8 cellular contexts compared by ENCODE assay signal in the genomic region with DNA sequence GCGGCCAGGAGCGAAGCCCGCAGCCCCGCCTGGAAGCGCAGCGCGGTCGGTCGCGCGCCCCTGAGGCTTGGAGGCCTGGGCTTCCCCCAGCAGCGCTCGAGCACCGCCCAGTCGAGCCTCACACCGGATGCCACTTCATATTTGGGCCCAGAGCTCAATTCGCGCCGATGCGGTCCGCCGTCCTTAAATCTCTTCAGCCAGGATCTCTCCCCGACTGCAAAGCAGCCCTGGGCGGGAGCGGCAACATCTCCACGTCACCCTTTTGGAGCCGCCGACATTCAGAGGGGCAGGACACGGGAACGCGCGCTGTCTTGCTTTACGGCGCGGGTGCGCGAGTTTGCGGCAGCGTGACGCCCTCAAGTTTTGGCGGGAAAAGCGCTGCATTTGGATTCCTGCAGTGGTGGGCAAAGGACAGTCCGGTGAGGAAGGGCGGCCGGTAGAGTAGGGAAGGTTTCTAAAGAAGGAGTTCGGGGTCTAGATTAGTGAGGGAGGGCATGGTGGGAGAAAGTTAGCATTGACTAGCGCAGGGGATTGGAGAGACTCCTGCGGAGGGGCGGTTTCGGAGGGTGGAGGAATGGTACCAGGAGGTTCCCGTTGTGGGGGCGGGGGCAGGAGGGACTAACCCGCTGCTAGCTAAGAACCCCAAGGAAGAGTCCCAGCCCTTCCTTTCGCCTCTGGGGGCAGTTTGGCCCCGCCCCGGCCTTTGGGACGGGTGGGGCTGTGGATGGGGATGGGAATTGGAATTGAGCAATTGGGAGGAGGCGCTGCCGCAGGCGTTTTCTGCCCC. TPM values are rescaled to one million over a fixed set of nuclear protein-coding genes. Genes with fewer than 3 reads are reported as not detected.
A peak's percentile ranks its signal among the peaks of the same experiment; 100 is the strongest.
DNase-seq lines count a peak whose midpoint lies in the region; TF ChIP-seq lines count a peak whose summit lies in the region.

No MANE protein-coding gene starts in this region.

- no peak overlapping the region for H4K8ac ChIP-seq in H9 (replicated peaks; ENCODE audit: insufficient read length, low read depth, low read length)
- H4K8ac ChIP-seq in neuronal stem cell (ENCODE audit: low read depth, low read length), result no peak overlapping the region

- H3K14ac ChIP-seq in H9 (ENCODE audit: insufficient read depth, low read length), result peak overlapping the region; percentile 96
- H3K14ac ChIP-seq in neuronal stem cell (ENCODE audit: low read length), result no peak overlapping the region

- peaks cover 3% of the 10 kb centered on the region; the same call in 1 of the 2 replicates for H3K79me2 ChIP-seq in H9 (ENCODE audit: insufficient read depth, low read length)

- peak overlapping the region; percentile 99 to 100 (median 100) for H3K27ac Mint-ChIP-seq in H9

- peak overlapping the region; percentile 70 to 80 for H3K4me3 ChIP-seq in neuronal stem cell (ENCODE audit: low read length in 2 of 2)
- peak overlapping the region; percentile 82 to 96 (median 90) for H3K4me3 ChIP-seq in subcutaneous abdominal adipose tissue (ENCODE audit: low read depth in 1 of 5, low read length in 5 of 5)

- H3K4me1 ChIP-seq in H9 (ENCODE audit: insufficient read depth, low read length) (no peaks in the 10 kb centered on the region), neuronal stem cell (ENCODE audit: control insufficient read depth in 2 of 2, insufficient read depth in 1 of 2, low read depth in 1 of 2, low read length in 2 of 2) (peaks cover 0 to 6% of the 10 kb centered on the region in 2 donors), subcutaneous abdominal adipose tissue (ENCODE audit: control insufficient read depth in 5 of 5, insufficient read depth in 5 of 5, low read length in 5 of 5) (peaks cover 1 to 30% (median 23%) of the 10 kb centered on the region in 5 donors)

- H4K91ac ChIP-seq in H9 (ENCODE audit: insufficient read length, low read depth, low read length) (no peak overlapping the region), neuronal stem cell (ENCODE audit: low read depth, low read length, poor library complexity) (peak overlapping the region; percentile 87)

- TF ChIP-seq CTCF in H9 (conservative IDR thresholded peaks at IDR 0.05), result no peak

- no CpG with 5 or more reads among the region's 60 CpGs for WGBS in H9 (ENCODE audit: extremely low coverage, insufficient read length, low lambda C conversion rate)
- WGBS in neuronal stem cell (ENCODE audit: extremely low coverage in 2 of 2, insufficient read length in 2 of 2, insufficient replicate concordance in 1 of 2), 2 donors, result no CpG with 5 or more reads among the region's 60 CpGs

- peak overlapping the region; percentile 82 for H2BK5ac ChIP-seq in H9 (ENCODE audit: insufficient read length, low read length)
- peak overlapping the region; percentile 96 for H2BK5ac ChIP-seq in neuronal stem cell (ENCODE audit: low read length)

- H3K27ac ChIP-seq in H9 (ENCODE audit: insufficient read length, low read depth, low read length) (peak overlapping the region; percentile 91), neuronal stem cell (replicated peaks; ENCODE audit: low read length) (peak overlapping the region; percentile 91), subcutaneous abdominal adipose tissue (ENCODE audit: low read depth, low read length) (peak overlapping the region; percentile 90)

- no peak overlapping the region for H2BK20ac ChIP-seq in H9 (ENCODE audit: low read depth, low read length, poor library complexity, severe bottlenecking)

- no peaks in the 10 kb centered on the region for H3K79me1 ChIP-seq in H9 (ENCODE audit: insufficient read depth, low read depth, low read length, poor library complexity, severe bottlenecking)
- H3K79me1 ChIP-seq in neuronal stem cell (ENCODE audit: low read depth, low read length), result no peaks in the 10 kb centered on the region

- H3K9ac ChIP-seq in H9 (ENCODE audit: extremely low read depth, insufficient read length, low read length) (peak overlapping the region; percentile 98), neuronal stem cell (ENCODE audit: low read depth, low read length, poor library complexity) (peak overlapping the region; percentile 91), subcutaneous abdominal adipose tissue (ENCODE audit: low read length in 5 of 5) (peak overlapping the region; percentile 58 to 96 (median 88))

- H3K4me1 Mint-ChIP-seq in H9, result peaks cover 14 to 16% of the 10 kb centered on the region in 2 experiments

- peaks cover 12 to 47% (median 44%) of the 10 kb centered on the region in 3 experiments for H3K36me3 Mint-ChIP-seq in H9 (ENCODE audit: insufficient read depth in 1 of 3, low read depth in 3 of 3)

- no peak overlapping the region for H2BK15ac ChIP-seq in H9 (ENCODE audit: low read depth, low read length)
- no peak overlapping the region for H2BK15ac ChIP-seq in neuronal stem cell (ENCODE audit: low read length)

- H3T11ph ChIP-seq in H9 (ENCODE audit: low read length), result no peak overlapping the region

- no peak overlapping the region for H2AK5ac ChIP-seq in H9 (ENCODE audit: insufficient read length, low read length)
- peak overlapping the region; percentile 12 for H2AK5ac ChIP-seq in neuronal stem cell (ENCODE audit: low read depth, low read length)

- H3K23ac ChIP-seq in H9 (ENCODE audit: insufficient read length, low read depth, low read length), result no peak overlapping the region
- peak overlapping the region; percentile 99 for H3K23ac ChIP-seq in neuronal stem cell (ENCODE audit: low read depth, low read length, poor library complexity)

- H2BK12ac ChIP-seq in H9 (ENCODE audit: insufficient read length, low read depth, low read length) (no peak overlapping the region), neuronal stem cell (ENCODE audit: low read length) (no peak overlapping the region)

- H3K18ac ChIP-seq in H9 (ENCODE audit: insufficient read length, low read depth, low read length) (peak overlapping the region; percentile 97), neuronal stem cell (ENCODE audit: low read length) (peak overlapping the region; percentile 87)

- H3K27me3 Mint-ChIP-seq in H9 (ENCODE audit: low read depth), result no peaks in the 10 kb centered on the region

- in situ Hi-C loops in G401 (cut with HindIII; ENCODE audit: low sequenced_read_pairs), result no loop called here

- peak; percentile 89 for DNase-seq in G401 (ENCODE audit: low spot score)
- DNase-seq in H9, result peak; percentile 94
- peak; percentile 96 for DNase-seq in M059J (ENCODE audit: low read depth)
- peak; percentile 74 for DNase-seq in SHP77 treated with DMSO at 0.1 percent for 48 hours (lab: John Stamatoyannopoulos, UW)
- DNase-seq in activated naive CD4-positive, alpha-beta T cell (lab: John Stamatoyannopoulos, UW), result peak; percentile 60 to 72 (median 66)
- peak; percentile 92 for DNase-seq in foreskin melanocyte
- peak; percentile 95 for DNase-seq in neuronal stem cell (ENCODE audit: low spot score)

- H4K20me1 ChIP-seq in H9 (ENCODE audit: control insufficient read depth, insufficient read depth, insufficient read length), result no peaks in the 10 kb centered on the region

- H3K23me2 ChIP-seq in H9 (ENCODE audit: insufficient read length, low read depth, low read length, poor library complexity, severe bottlenecking), result no peaks in the 10 kb centered on the region

- no peaks in the 10 kb centered on the region for H3K9me3 Mint-ChIP-seq in H9

- H2AFZ ChIP-seq in H9 (ENCODE audit: low read length) (no peak overlapping the region), neuronal stem cell (ENCODE audit: low read length) (peak overlapping the region; percentile 95)

- peak overlapping the region; percentile 45 for H4K5ac ChIP-seq in H9 (ENCODE audit: insufficient read length, low read depth, low read length)

- peak overlapping the region; percentile 91 for H3K4me2 ChIP-seq in H9 (ENCODE audit: insufficient read depth, insufficient read length, low read length)
- peak overlapping the region; percentile 81 for H3K4me2 ChIP-seq in neuronal stem cell (ENCODE audit: insufficient read depth, low read length, poor library complexity, severe bottlenecking)

- H3K9me3 ChIP-seq in H9 (ENCODE audit: control insufficient read depth, low read depth, low read length), result no peaks in the 10 kb centered on the region
- H3K9me3 ChIP-seq in neuronal stem cell (replicated peaks in 1 of 2; ENCODE audit: control insufficient read depth in 2 of 2, insufficient read depth in 1 of 2, low read depth in 1 of 2, low read length in 2 of 2), result no peaks in the 10 kb centered on the region
- H3K9me3 ChIP-seq in subcutaneous abdominal adipose tissue (ENCODE audit: control insufficient read depth in 5 of 5, low read length in 5 of 5), result no peaks in the 10 kb centered on the region

- H3K4ac ChIP-seq in H9 (ENCODE audit: low read depth, low read length) (no peak overlapping the region), neuronal stem cell (ENCODE audit: low read length) (no peak overlapping the region)

- H2BK120ac ChIP-seq in H9 (ENCODE audit: low read depth, low read length, poor library complexity, severe bottlenecking), result no peak overlapping the region
- H2BK120ac ChIP-seq in neuronal stem cell (ENCODE audit: low read depth, low read length), result peak overlapping the region; percentile 47

- no peaks in the 10 kb centered on the region for H3K27me3 ChIP-seq in H9 (ENCODE audit: insufficient read depth, low read length)
- H3K27me3 ChIP-seq in neuronal stem cell (ENCODE audit: control insufficient read depth in 3 of 3, insufficient read depth in 3 of 3, low read depth in 1 of 3, low read length in 3 of 3), result no peaks in the 10 kb centered on the region
- no peaks in the 10 kb centered on the region for H3K27me3 ChIP-seq in subcutaneous abdominal adipose tissue (ENCODE audit: control insufficient read depth in 5 of 5, insufficient read depth in 4 of 5, low read length in 5 of 5)

- H3K56ac ChIP-seq in H9 (ENCODE audit: insufficient read length, low read depth, low read length), result peak overlapping the region; percentile 52

- peaks cover 10 to 68% of the 10 kb centered on the region in 2 donors for H3K36me3 ChIP-seq in neuronal stem cell (replicated peaks in 1 of 2; ENCODE audit: control insufficient read depth in 2 of 2, insufficient read depth in 2 of 2, low read length in 2 of 2)
- H3K36me3 ChIP-seq in subcutaneous abdominal adipose tissue (ENCODE audit: control insufficient read depth in 5 of 5, insufficient read depth in 5 of 5, low read length in 5 of 5), result peaks cover 7 to 13% (median 8%) of the 10 kb centered on the region in 5 donors

- H3K4me3 Mint-ChIP-seq in H9, result peak overlapping the region; percentile 86 to 93

RNA-seq across cellular contexts. Expression of a gene that starts 0.8 kb away (rescaled TPM):
- total RNA-seq in G401 (2014; rRNA removed; shearing (Covaris generic)), result 42.5 and 65.3 TPM in 2 replicates
- total RNA-seq in H9 (2021), result 119 and 126 TPM in 2 replicates
- total RNA-seq in M059J (2014; rRNA removed; shearing (Covaris generic)), result 42.9 and 46.3 TPM in 2 replicates
- 48.8 TPM for polyA plus RNA-seq in neuronal stem cell (2013, experiment 1 of 2)
- 50.4 TPM for polyA plus RNA-seq in neuronal stem cell (2013, experiment 2 of 2)

RNA-seq across cellular contexts. Expression of a gene that starts 33.1 kb away (rescaled TPM):
- total RNA-seq in G401 (2014; rRNA removed; shearing (Covaris generic)), result 44.1 and 87.2 TPM in 2 replicates
- 125 and 128 TPM in 2 replicates for total RNA-seq in H9 (2021)
- 421 and 482 TPM in 2 replicates for total RNA-seq in M059J (2014; rRNA removed; shearing (Covaris generic))
- polyA plus RNA-seq in neuronal stem cell (2013, experiment 1 of 2), result 90.7 TPM
- 95.4 TPM for polyA plus RNA-seq in neuronal stem cell (2013, experiment 2 of 2)

RNA-seq across cellular contexts. Expression of a gene that starts 54.9 kb away (rescaled TPM):
- total RNA-seq in G401 (2014; rRNA removed; shearing (Covaris generic)), result not detected in 2 replicates
- total RNA-seq in H9 (2021), result not detected in 2 replicates
- total RNA-seq in M059J (2014; rRNA removed; shearing (Covaris generic)), result not detected in 2 replicates
- polyA plus RNA-seq in neuronal stem cell (2013, experiment 1 of 2), result 0.04 TPM
- polyA plus RNA-seq in neuronal stem cell (2013, experiment 2 of 2), result 0.01 TPM

RNA-seq across cellular contexts. Expression of a gene that starts 56.5 kb away (rescaled TPM):
- 49.4 and 50.5 TPM in 2 replicates for total RNA-seq in G401 (2014; rRNA removed; shearing (Covaris generic))
- 146 and 151 TPM in 2 replicates for total RNA-seq in H9 (2021)
- total RNA-seq in M059J (2014; rRNA removed; shearing (Covaris generic)), result 108 and 118 TPM in 2 replicates
- 127 TPM for polyA plus RNA-seq in neuronal stem cell (2013, experiment 1 of 2)
- polyA plus RNA-seq in neuronal stem cell (2013, experiment 2 of 2), result 121 TPM

Comparison
In these comparisons a context has a peak if more than half of its experiments do, and no peak if none do; other contexts are left out.
1. Peak in every context shown above with its lines: DNase-seq, H3K4me3 ChIP-seq and H3K27ac ChIP-seq.